ENCODE assay signal across 30 cellular contexts in genomic region chr21:41245509-41246135, GRCh38.
"Had no signal": no experiment of that assay in that cellular context is flagged by ENCODE, and none has a peak within 500 bp of the region (broad histone marks: within the 10 kb centered on the region; RNA-seq: fewer than 3 reads in every experiment).

No MANE protein-coding gene starts in this region.

- H3K27ac ChIP-seq: cardiac muscle cell, PC-9, RWPE1, WERI-Rb-1 had no signal

- H3K27me3 ChIP-seq: cardiac muscle cell had no signal

- H3K4me3 ChIP-seq: cardiac muscle cell, PC-9 had no signal

- H3K27me3 Mint-ChIP-seq: activated CD4-positive, alpha-beta T cell treated with anti-CD3 and anti-CD28 coated beads, Interleukin-2, amount 10 ng/mL, durations not matched to agents 24 days and 14 days; activated naive CD8-positive, alpha-beta T cell had no signal

- DNase-seq: activated CD4-positive, alpha-beta T cell treated with anti-CD3 and anti-CD28 coated beads, Interleukin-2, amount 10 ng/mL, durations not matched to agents 24 days and 14 days; activated CD4-positive, alpha-beta T cell treated with anti-CD3 and anti-CD28 coated beads, Interleukin-2, amount 50 U/mL, for 4 hours; activated CD8-positive, alpha-beta memory T cell treated with anti-CD3 and anti-CD28 coated beads, Interleukin-2, amount 50 U/mL, for 48 hours; activated CD8-positive, alpha-beta T cell treated with anti-CD3 and anti-CD28 coated beads, Interleukin-2, amount 10 ng/mL, durations not matched to agents 7 days and 5 days; activated effector memory CD4-positive, alpha-beta T cell treated with Interleukin-2 at 50 U/mL for 16 hours; activated naive CD4-positive, alpha-beta T cell treated with anti-CD3 and anti-CD28 coated beads, Interleukin-2, amount 10 ng/mL, durations not matched to agents 7 days and 5 days; activated T-cell treated with anti-CD3 and anti-CD28 coated beads, Interleukin-2, amount 50 U/mL, for 48 hours; amniotic stem cell; aorta; Karpas-422; KBM-7; NCI-H1105; NCI-H1417 treated with DMSO at 0.1 percent for 48 hours; NCI-H1694; NCI-H1930; NCI-H2081 treated with DMSO at 0.1 percent for 48 hours; NCI-H510A; NCI-H526; NCI-H748 treated with DMSO at 0.1 percent for 48 hours; PC-9; Right ventricle myocardium superior; SW 1271; T-helper 1 cell; T-helper 2 cell; T-helper 9 cell; WERI-Rb-1 had no signal

- H3K36me3 ChIP-seq: cardiac muscle cell, WERI-Rb-1 had no signal

- H3K36me3 Mint-ChIP-seq: activated naive CD4-positive, alpha-beta T cell treated with anti-CD3 and anti-CD28 coated beads, Interleukin-2, amount 10 ng/mL, durations not matched to agents 7 days and 5 days; activated naive CD8-positive, alpha-beta T cell had no signal

- H3K4me1 Mint-ChIP-seq: activated CD4-positive, alpha-beta T cell treated with anti-CD3 and anti-CD28 coated beads, Interleukin-2, amount 10 ng/mL, durations not matched to agents 24 days and 14 days; activated naive CD4-positive, alpha-beta T cell treated with anti-CD3 and anti-CD28 coated beads, Interleukin-2, amount 10 ng/mL, durations not matched to agents 7 days and 5 days; central memory CD8-positive, alpha-beta T cell had no signal

- ATAC-seq: activated CD8-positive, alpha-beta T cell treated with anti-CD3 and anti-CD28 coated beads, Interleukin-2, amount 10 ng/mL, durations not matched to agents 7 days and 5 days had no signal

- H3K27ac Mint-ChIP-seq: activated CD4-positive, alpha-beta T cell treated with anti-CD3 and anti-CD28 coated beads, Interleukin-2, amount 10 ng/mL, durations not matched to agents 24 days and 14 days; activated CD8-positive, alpha-beta T cell treated with anti-CD3 and anti-CD28 coated beads, Interleukin-2, amount 10 ng/mL, durations not matched to agents 7 days and 5 days; activated naive CD4-positive, alpha-beta T cell treated with anti-CD3 and anti-CD28 coated beads, Interleukin-2, amount 10 ng/mL, durations not matched to agents 7 days and 5 days; activated naive CD8-positive, alpha-beta T cell had no signal

- H3K4me3 Mint-ChIP-seq: activated CD4-positive, alpha-beta T cell treated with anti-CD3 and anti-CD28 coated beads, Interleukin-2, amount 10 ng/mL, durations not matched to agents 24 days and 14 days; activated CD8-positive, alpha-beta T cell treated with anti-CD3 and anti-CD28 coated beads, Interleukin-2, amount 10 ng/mL, durations not matched to agents 7 days and 5 days; activated naive CD4-positive, alpha-beta T cell treated with anti-CD3 and anti-CD28 coated beads, Interleukin-2, amount 10 ng/mL, durations not matched to agents 7 days and 5 days; activated naive CD8-positive, alpha-beta T cell; central memory CD8-positive, alpha-beta T cell had no signal

- H3K9me3 Mint-ChIP-seq: activated CD4-positive, alpha-beta T cell treated with anti-CD3 and anti-CD28 coated beads, Interleukin-2, amount 10 ng/mL, durations not matched to agents 24 days and 14 days; activated naive CD4-positive, alpha-beta T cell treated with anti-CD3 and anti-CD28 coated beads, Interleukin-2, amount 10 ng/mL, durations not matched to agents 7 days and 5 days; central memory CD8-positive, alpha-beta T cell had no signal
